Comparison of ENCODE assay signal across 8 cellular contexts in genomic region chr13:60396008-60396782, GRCh38. TPM values are rescaled to one million over a fixed set of nuclear protein-coding genes. Genes with fewer than 3 reads are reported as not detected.
DNase-seq lines count a peak whose midpoint lies in the region; ATAC-seq and TF ChIP-seq lines count a peak whose summit lies in the region.

No MANE protein-coding gene starts in this region.

- H3K36me3 ChIP-seq in esophagus (ENCODE audit: control insufficient read depth in 2 of 2, insufficient read depth in 2 of 2, low read length in 1 of 2) (no peaks in the 10 kb centered on the region), mucosa of rectum (ENCODE audit: control insufficient read depth in 2 of 2, insufficient read depth in 2 of 2, low read length in 2 of 2) (no peaks in the 10 kb centered on the region)

- DNase-seq in DMS153 treated with DMSO at 0.1 percent for 48 hours (lab: John Stamatoyannopoulos, UW; ENCODE audit: unreplicated experiment) (peak; percentile 87), OCI-M2 (lab: John Stamatoyannopoulos, UW; ENCODE audit: unreplicated experiment) (peak; percentile 48)
- DNase-seq in activated T-cell treated with anti-CD3 and anti-CD28 coated beads, Interleukin-2, amount 50 U/mL, for 1 hour, result peak; percentile 84
- DNase-seq in stimulated activated CD8-positive, alpha-beta memory T cell treated with anti-CD3 and anti-CD28 coated beads, Interleukin-4, amount 100 ng/mL, for 48 hours, result peak; percentile 88

- peak; percentile 20; the same call in 1 of the 2 replicates for TF ChIP-seq EP300 in Ishikawa (IDR thresholded peaks at IDR 0.05; ENCODE audit: borderline replicate concordance)

- H3K9ac ChIP-seq in mucosa of rectum (ENCODE audit: low read depth in 1 of 2, low read length in 2 of 2), result peak overlapping the region; percentile 91 to 95

- peak; percentile 63 for ATAC-seq in GM21619 (IDR thresholded peaks at IDR 0.05; ENCODE audit: unreplicated experiment)

- H3K4me1 ChIP-seq in esophagus (ENCODE audit: control insufficient read depth in 2 of 2, insufficient read depth in 2 of 2, low read length in 1 of 2), result no peaks in the 10 kb centered on the region
- H3K4me1 ChIP-seq in mucosa of rectum (ENCODE audit: control insufficient read depth in 2 of 2, insufficient read depth in 2 of 2, low read length in 2 of 2), result peaks cover 15 to 19% of the 10 kb centered on the region in 2 donors

- H3K27me3 ChIP-seq in esophagus (ENCODE audit: control insufficient read depth in 1 of 2, insufficient read depth in 2 of 2, low read length in 2 of 2), result no peaks in the 10 kb centered on the region
- no peaks in the 10 kb centered on the region for H3K27me3 ChIP-seq in mucosa of rectum (ENCODE audit: control insufficient read depth in 2 of 2, insufficient read depth in 2 of 2, low read length in 2 of 2)

- TF ChIP-seq RAD21 in Ishikawa (IDR thresholded peaks at IDR 0.05; ENCODE audit: low read depth), result no peak

- 0 to 1% methylated on average over 48 of the region's 48 CpGs for WGBS in esophagus, 2 donors

- H3K9me3 ChIP-seq in esophagus (ENCODE audit: control insufficient read depth in 2 of 2, insufficient read depth in 1 of 2, low read depth in 1 of 2, low read length in 1 of 2) (no peaks in the 10 kb centered on the region), mucosa of rectum (ENCODE audit: control insufficient read depth in 2 of 2, low read length in 2 of 2) (no peaks in the 10 kb centered on the region)

- H3K4me3 ChIP-seq in esophagus (ENCODE audit: low read depth in 1 of 2, low read length in 2 of 2), result peak overlapping the region; percentile 55 to 85
- peak overlapping the region; percentile 69 to 94 for H3K4me3 ChIP-seq in mucosa of rectum (ENCODE audit: low read length in 2 of 2)

- peak overlapping the region; percentile 97 to 98 for H3K27ac ChIP-seq in esophagus (ENCODE audit: low read depth in 2 of 2, low read length in 1 of 2)
- peak overlapping the region; percentile 96 to 97 for H3K27ac ChIP-seq in mucosa of rectum (ENCODE audit: low read depth in 2 of 2, low read length in 2 of 2)

TF ChIP-seq in Ishikawa, 13 proteins besides CTCF, POLR2A, EP300 and RAD21:
- TF ChIP-seq TCF12 (IDR thresholded peaks at IDR 0.05; ENCODE audit: low read depth) (peak; percentile 38; the same call in 1 of the 2 replicates), NFIC (IDR thresholded peaks at IDR 0.05) (no peak; the same call in 1 of the 2 replicates), YY1 (IDR thresholded peaks at IDR 0.05; ENCODE audit: low read depth) (no peak; the same call in 1 of the 2 replicates), FOXM1 (IDR thresholded peaks at IDR 0.05; ENCODE audit: borderline replicate concordance, low read depth) (no peak), MAX (IDR thresholded peaks at IDR 0.05) (peak; percentile 59), CREB1 (IDR thresholded peaks at IDR 0.05; ENCODE audit: low read depth) (0 out of 2 replicates have a peak, but pooled peaks have one; percentile 4), CEBPB (IDR thresholded peaks at IDR 0.05) (no peak), USF1 (IDR thresholded peaks at IDR 0.05) (peak; percentile 78), EGR1 (IDR thresholded peaks at IDR 0.05) (no peak), ZBTB7A (IDR thresholded peaks at IDR 0.05; ENCODE audit: low read depth) (no peak), TAF1 (IDR thresholded peaks at IDR 0.05; ENCODE audit: low read depth) (peak; percentile 69), TEAD4 (IDR thresholded peaks at IDR 0.05) (peak; percentile 35; the same call in 1 of the 2 replicates), REST (IDR thresholded peaks at IDR 0.05; ENCODE audit: low read depth) (no peak)

RNA-seq across cellular contexts. Expression of gene TDRD3, which starts 0.8 kb away (rescaled TPM):
- polyA plus RNA-seq in esophagus, result 10 to 100 TPM in 1 of 2 donors, 1 to 10 TPM in 1; 9.4 to 14.1 TPM

Comparison
In these comparisons a context has a peak if more than half of its experiments do, and no peak if none do; other contexts are left out.
1. Peak in every context shown above with its lines: DNase-seq, ATAC-seq, H3K4me3 ChIP-seq and H3K27ac ChIP-seq.